27 cellular contexts compared by ENCODE assay signal in the genomic region with DNA sequence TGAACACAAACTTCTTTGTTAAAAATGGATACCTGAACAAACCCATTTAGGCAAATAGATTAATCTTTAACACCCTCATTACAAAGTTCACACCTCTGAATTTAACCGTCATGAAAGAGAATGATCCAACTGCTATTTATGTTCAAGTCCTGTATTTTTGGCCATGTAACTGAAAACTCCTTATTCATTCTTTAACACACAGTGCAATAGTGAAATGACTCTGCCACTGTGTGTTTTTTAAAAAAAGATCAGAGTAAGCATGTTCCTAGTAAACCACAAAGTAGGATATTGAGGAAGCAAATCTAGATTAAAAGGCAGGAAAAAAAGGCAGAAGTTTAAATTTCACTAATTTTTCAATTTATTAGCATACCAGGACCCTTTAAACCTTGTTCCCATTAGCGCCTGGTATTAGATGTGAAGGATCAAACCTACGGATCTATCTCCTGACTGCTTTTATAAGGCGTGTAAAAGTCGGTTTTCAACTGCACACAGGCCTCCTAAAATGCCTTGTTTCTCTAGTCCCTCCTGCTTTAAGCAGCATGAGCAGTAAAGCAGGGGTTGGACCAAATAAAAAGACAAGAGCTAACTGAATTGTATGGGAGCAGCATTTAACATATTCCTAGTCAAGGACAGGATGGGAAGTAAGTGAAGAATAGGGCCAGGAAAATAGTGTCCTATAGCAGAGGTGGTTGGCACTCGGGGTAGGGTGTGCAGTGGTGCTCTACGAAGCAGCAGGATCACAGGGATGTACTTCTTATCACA. TPM values are rescaled to one million over a fixed set of nuclear protein-coding genes. Genes with fewer than 3 reads are reported as not detected.
A peak's percentile ranks its signal among the peaks of the same experiment; 100 is the strongest.
DNase-seq lines count a peak whose midpoint lies in the region; ATAC-seq and TF ChIP-seq lines count a peak whose summit lies in the region.
"Had no signal": no experiment of that assay in that cellular context is flagged by ENCODE, and none has a peak within 500 bp of the region (broad histone marks: within the 10 kb centered on the region; RNA-seq: fewer than 3 reads in every experiment).

No MANE protein-coding gene starts in this region.

- H3K27me3 ChIP-seq in heart left ventricle = no peaks in the 10 kb centered on the region
- H3K27me3 ChIP-seq: foreskin keratinocyte, tibial nerve had no signal

- CTCF ChIA-PET in activated CD4-positive, alpha-beta T cell treated with anti-CD3 and anti-CD28 coated beads for 36 hours (lab: Charles Lee) = no interaction called here

- no peaks in the 10 kb centered on the region for H3K9me3 ChIP-seq in heart left ventricle
- H3K9me3 ChIP-seq: Caco-2, HAP-1, SK-N-SH, tibial nerve had no signal

- ATAC-seq in activated CD4-positive, alpha-beta T cell treated with anti-CD3 and anti-CD28 coated beads for 36 hours = no peak
- ATAC-seq in left colon (peak; percentile 75), GM21737 (IDR thresholded peaks at IDR 0.05; ENCODE audit: unreplicated experiment) (no peak), heart left ventricle (no peak)
- ATAC-seq: activated CD8-positive, alpha-beta memory T cell treated with anti-CD3 and anti-CD28 coated beads, Interleukin-2, amount 10 ng/mL, durations not matched to agents 7 days and 5 days; foreskin keratinocyte had no signal

- no peaks in the 10 kb centered on the region for H3K9me3 Mint-ChIP-seq in activated CD4-positive, alpha-beta T cell treated with anti-CD3 and anti-CD28 coated beads for 36 hours (ENCODE audit: low read depth)
- H3K9me3 Mint-ChIP-seq in nephron progenitor cell = no peaks in the 10 kb centered on the region
- H3K9me3 Mint-ChIP-seq: activated T-helper 2 cell treated with anti-CD3 and anti-CD28 coated beads, Interferon-gamma antibody, Interleukin-2, Interleukin-4, amounts not matched to agents 10 μg/mL and 5 μg/mL and 100 μg/mL, durations not matched to agents 14 hours and 24 hours and 36 hours; neural crest cell had no signal

- no peak overlapping the region for H3K4me3 Mint-ChIP-seq in activated CD4-positive, alpha-beta T cell treated with anti-CD3 and anti-CD28 coated beads for 36 hours
- no peak overlapping the region for H3K4me3 Mint-ChIP-seq in nephron progenitor cell
- H3K4me3 Mint-ChIP-seq: activated CD8-positive, alpha-beta memory T cell treated with anti-CD3 and anti-CD28 coated beads, Interleukin-2, amount 10 ng/mL, durations not matched to agents 7 days and 5 days; neural crest cell had no signal

- H3K27ac ChIP-seq in VCaP (peak overlapping the region; percentile 89), heart left ventricle (peak overlapping the region in 1 of 12 donors; percentile 53)
- H3K27ac ChIP-seq: foreskin keratinocyte had no signal

- H3K4me1 ChIP-seq in heart left ventricle = peaks cover 0 to 20% (median 0%) of the 10 kb centered on the region in 12 donors
- H3K4me1 ChIP-seq: Caco-2, foreskin keratinocyte had no signal

- H3K4me1 Mint-ChIP-seq in activated CD4-positive, alpha-beta T cell treated with anti-CD3 and anti-CD28 coated beads for 36 hours = peaks cover 34% of the 10 kb centered on the region
- H3K4me1 Mint-ChIP-seq in nephron progenitor cell = peaks cover 11% of the 10 kb centered on the region

- no peak for DNase-seq in activated CD4-positive, alpha-beta T cell treated with anti-CD3 and anti-CD28 coated beads for 36 hours
- no peak for DNase-seq in activated CD4-positive, alpha-beta T cell treated with anti-CD3 and anti-CD28 coated beads for 1 hour
- DNase-seq in left colon = no peak
- DNase-seq in nephron progenitor cell = no peak
- DNase-seq in heart left ventricle = no peak
- no peak for DNase-seq in NCI-H82 treated with DMSO at 0.1 percent for 48 hours (lab: John Stamatoyannopoulos, UW; ENCODE audit: unreplicated experiment)
- DNase-seq: 8988T; activated CD4-positive, CD25-positive, alpha-beta regulatory T cell treated with anti-CD3 and anti-CD28 coated beads, Interleukin-2, amount 50 U/mL, for 72 hours; activated CD8-positive, alpha-beta memory T cell treated with anti-CD3 and anti-CD28 coated beads, Interleukin-2, amount 10 ng/mL, durations not matched to agents 7 days and 5 days; amygdala; Caco-2; erythroblast; foreskin keratinocyte; hypothalamus; mesenchymal stem cell; NCI-H1092; NCI-H2081 treated with DMSO at 0.1 percent for 48 hours; NCI-H446 treated with DMSO at 0.1 percent for 48 hours; SK-N-SH; stimulated activated naive CD4-positive, alpha-beta T cell; T1000 had no signal

- H3K27ac Mint-ChIP-seq in activated CD4-positive, alpha-beta T cell treated with anti-CD3 and anti-CD28 coated beads for 36 hours = peak overlapping the region; percentile 62
- peak overlapping the region; percentile 86 for H3K27ac Mint-ChIP-seq in nephron progenitor cell
- H3K27ac Mint-ChIP-seq: activated CD8-positive, alpha-beta memory T cell treated with anti-CD3 and anti-CD28 coated beads, Interleukin-2, amount 10 ng/mL, durations not matched to agents 7 days and 5 days had no signal

- H3K36me3 Mint-ChIP-seq in activated CD4-positive, alpha-beta T cell treated with anti-CD3 and anti-CD28 coated beads for 36 hours (ENCODE audit: low read depth) = peaks cover 53% of the 10 kb centered on the region
- H3K36me3 Mint-ChIP-seq in nephron progenitor cell (ENCODE audit: low read depth) = peaks cover 59% of the 10 kb centered on the region

- POLR2A ChIA-PET in activated CD4-positive, alpha-beta T cell treated with anti-CD3 and anti-CD28 coated beads for 36 hours (lab: Charles Lee) = no interaction called here

- H3K36me3 ChIP-seq in heart left ventricle = peaks cover 2 to 92% (median 70%) of the 10 kb centered on the region in 9 donors

- no peak for TF ChIP-seq POLR2A in heart left ventricle (IDR thresholded peaks at IDR 0.05)

- intact Hi-C loops in activated CD4-positive, alpha-beta T cell treated with anti-CD3 and anti-CD28 coated beads for 36 hours (cut with DNase I, micrococcal nuclease) = no loop called here
- intact Hi-C loops in left colon (cut with DNase I, micrococcal nuclease) (no loop called here), heart left ventricle (cut with DNase I) (loop anchor here in 1 of 10 donors (10.0 kb wide), 1 partner anchor 122 kb away; no protein-coding TSS in a partner anchor)

- WGBS in heart left ventricle, 4 donors = 80 to 88% (median 87%) methylated on average over 7 of the region's 7 CpGs

- no peaks in the 10 kb centered on the region for H3K27me3 Mint-ChIP-seq in activated CD4-positive, alpha-beta T cell treated with anti-CD3 and anti-CD28 coated beads for 36 hours
- no peaks in the 10 kb centered on the region for H3K27me3 Mint-ChIP-seq in nephron progenitor cell (ENCODE audit: low read depth, poor library complexity)
- H3K27me3 Mint-ChIP-seq: activated CD8-positive, alpha-beta memory T cell treated with anti-CD3 and anti-CD28 coated beads, Interleukin-2, amount 10 ng/mL, durations not matched to agents 7 days and 5 days had no signal

- TF ChIP-seq CTCF in VCaP (conservative IDR thresholded peaks at IDR 0.05) (no peak), nephron progenitor cell (IDR thresholded peaks at IDR 0.05) (no peak), heart left ventricle (IDR thresholded peaks at IDR 0.05) (no peak)

- H3K4me3 ChIP-seq in heart left ventricle = no peak overlapping the region
- H3K4me3 ChIP-seq: HAP-1, tibial nerve had no signal

RNA-seq across cellular contexts. Expression of a gene that starts 33.4 kb away (rescaled TPM):
- total RNA-seq in activated CD4-positive, alpha-beta T cell treated with anti-CD3 and anti-CD28 coated beads for 36 hours = 100 to 1,000 TPM; 189 to 260 TPM
- total RNA-seq in left colon (10 to 100 TPM; 74.6 to 78.1 TPM), heart left ventricle (100 to 1,000 TPM in 8 of 9 donors, 10 to 100 TPM in 1; 83.8 to 240 (median 198) TPM)
- 10 to 100 TPM; 73.4 to 75.3 TPM for polyA plus RNA-seq in heart left ventricle

RNA-seq across cellular contexts. Expression of a gene that starts 36.2 kb away (rescaled TPM):
- under 1 TPM; 0.32 to 0.53 TPM for total RNA-seq in activated CD4-positive, alpha-beta T cell treated with anti-CD3 and anti-CD28 coated beads for 36 hours
- total RNA-seq in left colon = 10 to 100 TPM; 19.5 to 30.8 TPM
- total RNA-seq in heart left ventricle = 1 to 10 TPM; 1.2 to 6.1 (median 2.6) TPM
- 1 to 10 TPM; 2.6 to 3.3 TPM for polyA plus RNA-seq in heart left ventricle
- total RNA-seq: activated CD8-positive, alpha-beta memory T cell treated with anti-CD3 and anti-CD28 coated beads, Interleukin-2, amount 10 ng/mL, durations not matched to agents 7 days and 5 days had no signal

RNA-seq across cellular contexts. Expression of a gene that starts 58.7 kb away (rescaled TPM):
- 10 to 100 TPM; 29.3 to 29.4 TPM for total RNA-seq in activated CD4-positive, alpha-beta T cell treated with anti-CD3 and anti-CD28 coated beads for 36 hours
- total RNA-seq in left colon (1 to 10 TPM; 7.3 to 8.0 TPM), heart left ventricle (10 to 100 TPM; 13.8 to 26.0 (median 16.6) TPM)
- 10 to 100 TPM in 1 of 2 donors, 1 to 10 TPM in 1; 6.5 to 13.1 TPM for polyA plus RNA-seq in heart left ventricle
